Comparison of ENCODE assay signal across 8 cellular contexts in the genomic region with DNA sequence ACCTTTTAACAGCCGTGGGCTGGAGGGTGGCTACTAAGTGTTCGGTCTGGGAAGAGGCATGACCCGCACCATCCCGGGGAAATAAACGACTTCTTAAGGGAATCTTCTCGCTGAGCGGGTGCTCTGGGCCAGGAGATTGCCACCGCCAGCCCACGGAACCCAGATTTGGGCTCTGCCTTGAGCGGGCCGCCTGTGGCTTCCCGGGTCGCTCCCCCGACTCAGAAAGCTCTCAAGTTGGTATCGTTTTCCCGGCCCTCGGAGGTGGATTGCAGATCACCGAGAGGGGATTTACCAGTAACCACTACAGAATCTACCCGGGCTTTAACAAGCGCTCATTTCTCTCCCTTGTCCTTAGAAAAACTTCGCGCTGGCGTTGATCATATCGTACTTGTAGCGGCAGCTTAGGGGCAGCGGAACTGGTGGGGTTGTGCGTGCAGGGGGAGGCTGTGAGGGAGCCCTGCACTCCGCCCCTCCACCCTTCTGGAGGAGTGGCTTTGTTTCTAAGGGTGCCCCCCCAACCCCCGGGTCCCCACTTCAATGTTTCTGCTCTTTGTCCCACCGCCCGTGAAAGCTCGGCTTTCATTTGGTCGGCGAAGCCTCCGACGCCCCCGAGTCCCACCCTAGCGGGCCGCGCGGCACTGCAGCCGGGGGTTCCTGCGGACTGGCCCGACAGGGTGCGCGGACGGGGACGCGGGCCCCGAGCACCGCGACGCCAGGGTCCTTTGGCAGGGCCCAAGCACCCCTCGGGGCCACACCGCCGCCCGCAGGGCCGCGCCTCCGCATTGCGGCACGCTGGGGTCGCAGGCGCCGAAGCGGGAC. TPM values are rescaled to one million over a fixed set of nuclear protein-coding genes. Genes with fewer than 3 reads are reported as not detected.
DNase-seq lines count a peak whose midpoint lies in the region; TF ChIP-seq lines count a peak whose summit lies in the region.

No MANE protein-coding gene starts in this region.

- 2 to 5% methylated on average over 31 to 50 of the region's 66 CpGs for WGBS in lower leg skin, 2 donors

- peak overlapping the region; percentile 28 for H3K4me3 Mint-ChIP-seq in chondrocyte (ENCODE audit: unreplicated experiment)

- no peak overlapping the region for H3K27ac Mint-ChIP-seq in chondrocyte (ENCODE audit: unreplicated experiment)

- peak overlapping the region; percentile 89 for H2AFZ ChIP-seq in parathyroid adenoma

- H3K4me1 ChIP-seq in parathyroid adenoma, result peaks cover 4% of the 10 kb centered on the region

- H3K79me2 ChIP-seq in parathyroid adenoma, result no peaks in the 10 kb centered on the region

- no peaks in the 10 kb centered on the region for H3K9me3 Mint-ChIP-seq in chondrocyte (ENCODE audit: low read depth)

- intact Hi-C loops in lower leg skin (cut with DNase I; ENCODE audit: low total_unique reads), result loop anchor here (2.0 kb wide), 1 partner anchor 44 kb away; no protein-coding TSS in a partner anchor

- no peak for TF ChIP-seq POLR2A in lower leg skin (IDR thresholded peaks at IDR 0.05)

- H3K27me3 ChIP-seq in parathyroid adenoma (ENCODE audit: control insufficient read depth, insufficient read depth, low read length), result peaks cover 3% of the 10 kb centered on the region

- DNase-seq in D341Med (ENCODE audit: low spot score) (peak; percentile 79), NCI-H146 (lab: John Stamatoyannopoulos, UW) (peak; percentile 35), chondrocyte (ENCODE audit: low spot score) (no peak), COLO829 (ENCODE audit: low spot score) (no peak), lower leg skin (ENCODE audit: low spot score in 2 of 2) (no peak), GOT3 (lab: John Stamatoyannopoulos, UW) (no peak), OCI-M2 (lab: John Stamatoyannopoulos, UW; ENCODE audit: unreplicated experiment) (no peak)

- H3K4me3 ChIP-seq in parathyroid adenoma (ENCODE audit: low read depth, low read length) (peak overlapping the region; percentile 76), lower leg skin (ENCODE audit: low read depth, poor library complexity, severe bottlenecking) (no peak overlapping the region)

- H3K9me3 ChIP-seq in parathyroid adenoma (ENCODE audit: control insufficient read depth, low read length), result no peaks in the 10 kb centered on the region

- H3K36me3 Mint-ChIP-seq in chondrocyte (ENCODE audit: low read depth), result peaks cover 1% of the 10 kb centered on the region

- H3K27ac ChIP-seq in parathyroid adenoma, result no peak overlapping the region

- peaks cover 17% of the 10 kb centered on the region for H3K27me3 Mint-ChIP-seq in chondrocyte (ENCODE audit: low read depth)

- no peak overlapping the region for H3K9ac ChIP-seq in parathyroid adenoma

- no peaks in the 10 kb centered on the region for H3K36me3 ChIP-seq in parathyroid adenoma (ENCODE audit: control insufficient read depth, insufficient read depth, low read length)

- H3K4me2 ChIP-seq in parathyroid adenoma (ENCODE audit: low read length), result peak overlapping the region; percentile 99

- TF ChIP-seq CTCF in chondrocyte (IDR thresholded peaks at IDR 0.05) (peak; percentile 23), parathyroid adenoma (IDR thresholded peaks at IDR 0.05) (no peak), lower leg skin (IDR thresholded peaks at IDR 0.05) (no peak)

- H3K4me1 Mint-ChIP-seq in chondrocyte (ENCODE audit: low read depth), result peaks cover 33% of the 10 kb centered on the region

RNA-seq across cellular contexts. Expression of gene CBX4, which starts 3.6 kb away (rescaled TPM):
- total RNA-seq in chondrocyte (26.7 to 27.2 TPM (median 26.8 TPM) in 3 replicates), lower leg skin (10 to 100 TPM; 30.2 to 35.6 (median 32.2) TPM)

RNA-seq across cellular contexts. Expression of gene CBX8, which starts 46.0 kb away (rescaled TPM):
- 4.6 to 8.3 TPM (median 6.1 TPM) in 3 replicates for total RNA-seq in chondrocyte
- total RNA-seq in lower leg skin, result 1 to 10 TPM; 1.9 to 4.7 (median 4.2) TPM

Comparison
In these comparisons a context has a peak if more than half of its experiments do, and no peak if none do; other contexts are left out.
1. DNase-seq: peak in D341Med (single experiment) and NCI-H146 (single experiment); none in chondrocyte (single experiment), COLO829 (single experiment), lower leg skin (0 of 2), GOT3 (single experiment) and OCI-M2 (single experiment).